ENCODE assay signal across 9 cellular contexts in the genomic region with DNA sequence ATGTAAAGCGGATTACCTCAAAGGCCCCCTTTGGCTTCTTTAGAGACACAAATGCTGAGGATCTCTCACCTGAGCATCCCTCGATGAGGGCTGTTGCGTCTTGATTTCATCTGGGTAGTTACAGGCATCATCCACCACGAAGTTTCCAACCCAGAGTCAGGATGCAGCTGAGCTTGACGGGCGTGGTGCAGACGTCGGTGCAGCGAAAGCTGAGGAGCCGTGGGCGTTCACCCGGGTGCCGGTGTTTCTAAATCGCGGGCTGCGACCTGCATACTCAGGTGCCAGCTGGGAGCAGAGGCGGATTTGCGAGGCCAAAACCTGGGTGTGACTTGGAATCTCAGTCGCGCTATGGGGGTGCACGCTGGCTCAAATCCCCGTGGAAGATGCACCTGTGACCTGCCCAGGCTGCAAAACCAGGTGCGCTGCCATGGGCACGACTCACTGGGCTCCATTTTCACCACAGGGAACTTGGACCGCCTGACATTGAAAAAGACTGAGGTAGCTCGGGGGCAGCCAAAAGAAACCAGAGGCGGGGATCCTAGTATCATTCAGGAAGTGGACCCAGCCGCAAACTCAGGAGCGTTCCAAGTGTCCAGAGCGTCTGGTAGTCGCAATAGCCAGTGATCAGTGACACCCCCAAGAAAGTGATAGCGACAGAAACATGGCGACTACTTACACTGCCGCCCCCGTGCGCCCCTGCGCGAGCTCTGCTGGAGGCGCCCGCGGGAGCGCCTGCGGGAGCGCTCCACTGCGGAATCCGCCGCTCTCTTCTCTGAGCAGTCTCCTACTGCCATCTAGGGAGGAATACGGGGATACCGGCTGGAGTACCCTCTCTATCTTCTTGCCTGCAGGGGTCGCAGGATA. TPM values are rescaled to one million over a fixed set of nuclear protein-coding genes. Genes with fewer than 3 reads are reported as not detected.
A peak's percentile ranks its signal among the peaks of the same experiment; 100 is the strongest.
DNase-seq lines count a peak whose midpoint lies in the region; ATAC-seq lines count a peak whose summit lies in the region.
"Had no signal": no experiment of that assay in that cellular context is flagged by ENCODE, and none has a peak within 500 bp of the region (broad histone marks: within the 10 kb centered on the region; RNA-seq: fewer than 3 reads in every experiment).

No MANE protein-coding gene starts in this region.

- H3K4me3 Mint-ChIP-seq in activated T-cell treated with anti-CD3 and anti-CD28 coated beads, Interleukin-2, amount 50 U/mL, for 72 hours = peak overlapping the region; percentile 27 to 51

- no peaks in the 10 kb centered on the region for H3K9me3 Mint-ChIP-seq in activated T-cell treated with anti-CD3 and anti-CD28 coated beads, Interleukin-2, amount 50 U/mL, for 72 hours

- peaks cover 90% of the 10 kb centered on the region for H3K27me3 Mint-ChIP-seq in activated T-cell treated with anti-CD3 and anti-CD28 coated beads, Interleukin-2, amount 50 U/mL, for 72 hours (ENCODE audit: low read depth)

- peak overlapping the region; percentile 39 for H3K27ac Mint-ChIP-seq in activated T-cell treated with anti-CD3 and anti-CD28 coated beads, Interleukin-2, amount 50 U/mL, for 72 hours

- H3K4me1 Mint-ChIP-seq in activated T-cell treated with anti-CD3 and anti-CD28 coated beads, Interleukin-2, amount 50 U/mL, for 72 hours (ENCODE audit: low read depth) = peaks cover 19% of the 10 kb centered on the region

- peaks cover 0 to 2% of the 10 kb centered on the region in 2 donors for H3K36me3 Mint-ChIP-seq in activated T-cell treated with anti-CD3 and anti-CD28 coated beads, Interleukin-2, amount 50 U/mL, for 72 hours (ENCODE audit: insufficient read depth in 2 of 2)

- DNase-seq in COLO668 (lab: John Stamatoyannopoulos, UW; ENCODE audit: unreplicated experiment) (peak; percentile 91), HT-29 (ENCODE audit: low spot score) (peak; percentile 99), NCI-H69 (lab: John Stamatoyannopoulos, UW) (peak; percentile 91), germinal center (ENCODE audit: low spot score) (peak; percentile 47), occipital lobe (lab: John Stamatoyannopoulos, UW) (peak; percentile 79)
- DNase-seq in activated T-cell treated with anti-CD3 and anti-CD28 coated beads, Interleukin-2, amount 50 U/mL, for 72 hours = peak; percentile 45 to 64

- ATAC-seq in activated T-cell treated with anti-CD3 and anti-CD28 coated beads, Interleukin-2, amount 50 U/mL, for 72 hours (replicated peaks in 1 of 2) = peak; percentile 79 to 87
- ATAC-seq in GM18909 (IDR thresholded peaks at IDR 0.05; ENCODE audit: poor library complexity, unreplicated experiment) = no peak
- no peak for ATAC-seq in GM18502 (IDR thresholded peaks at IDR 0.05; ENCODE audit: poor library complexity, unreplicated experiment)

RNA-seq across cellular contexts. Expression of a gene that starts 36.4 kb away (rescaled TPM):
- total RNA-seq in HT-29 (2014; rRNA removed; shearing (Covaris generic)) = 4.2 and 6.8 TPM in 2 replicates
- total RNA-seq in activated T-cell treated with anti-CD3 and anti-CD28 coated beads, Interleukin-2, amount 50 U/mL, for 72 hours = not detected
- 1.6 TPM for total RNA-seq in occipital lobe

RNA-seq across cellular contexts. Expression of a gene that starts 47.3 kb away (rescaled TPM):
- total RNA-seq in HT-29 (2014; rRNA removed; shearing (Covaris generic)) = not detected in 2 replicates
- not detected for total RNA-seq in activated T-cell treated with anti-CD3 and anti-CD28 coated beads, Interleukin-2, amount 50 U/mL, for 72 hours
- not detected for total RNA-seq in occipital lobe
- total RNA-seq: urinary bladder had no signal

RNA-seq across cellular contexts. Expression of a gene that starts 54.3 kb away (rescaled TPM):
- total RNA-seq in HT-29 (2014; rRNA removed; shearing (Covaris generic)) = not detected in 2 replicates
- not detected for total RNA-seq in activated T-cell treated with anti-CD3 and anti-CD28 coated beads, Interleukin-2, amount 50 U/mL, for 72 hours
- not detected for total RNA-seq in occipital lobe
- total RNA-seq: urinary bladder had no signal

Comparison
In these comparisons a context has a peak if more than half of its experiments do, and no peak if none do; other contexts are left out.
1. DNase-seq: peak in every context shown above with its lines; median percentile 99 in HT-29; 91 in COLO668; 91 in NCI-H69; 79 in occipital lobe; 54 in activated T-cell treated with anti-CD3 and anti-CD28 coated beads, Interleukin-2, amount 50 U/mL, for 72 hours; 47 in germinal center.
2. ATAC-seq: peak in activated T-cell treated with anti-CD3 and anti-CD28 coated beads, Interleukin-2, amount 50 U/mL, for 72 hours (2 of 2); none in GM18909 (single experiment) and GM18502 (single experiment).